In genomic region chr19:33390908-33391630, GRCh38 we compare ENCODE assay signal across 23 cellular contexts. TPM values are rescaled to one million over a fixed set of nuclear protein-coding genes. Genes with fewer than 3 reads are reported as not detected.
A peak's percentile ranks its signal among the peaks of the same experiment; 100 is the strongest.
DNase-seq lines count a peak whose midpoint lies in the region; ATAC-seq and TF ChIP-seq lines count a peak whose summit lies in the region.
"Had no signal": no experiment of that assay in that cellular context is flagged by ENCODE, and none has a peak within 500 bp of the region (broad histone marks: within the 10 kb centered on the region; RNA-seq: fewer than 3 reads in every experiment).

No MANE protein-coding gene starts in this region.

- H3K36me3 ChIP-seq in right atrium auricular region, result no peaks in the 10 kb centered on the region
- peaks cover 0 to 22% of the 10 kb centered on the region in 2 donors for H3K36me3 ChIP-seq in gastroesophageal sphincter
- H3K36me3 ChIP-seq in mucosa of descending colon (ENCODE audit: low read depth), result no peaks in the 10 kb centered on the region
- peaks cover 0 to 21% (median 14%) of the 10 kb centered on the region in 4 donors for H3K36me3 ChIP-seq in upper lobe of left lung
- H3K36me3 ChIP-seq in GM23248 (ENCODE audit: low read depth), result no peaks in the 10 kb centered on the region

- no peak for TF ChIP-seq CTCF in right atrium auricular region (IDR thresholded peaks at IDR 0.05)
- TF ChIP-seq CTCF in gastroesophageal sphincter (IDR thresholded peaks at IDR 0.05), result no peak
- TF ChIP-seq CTCF in mucosa of descending colon (IDR thresholded peaks at IDR 0.05), result no peak
- TF ChIP-seq CTCF in upper lobe of left lung (IDR thresholded peaks at IDR 0.05), result no peak

- TF ChIP-seq POLR2A in gastroesophageal sphincter (IDR thresholded peaks at IDR 0.05) (no peak), upper lobe of left lung (IDR thresholded peaks at IDR 0.05) (no peak)

- H3K9me2 ChIP-seq in GM23248 (ENCODE audit: insufficient read depth), result no peaks in the 10 kb centered on the region

- H3K27ac ChIP-seq in right atrium auricular region (peak overlapping the region in 1 of 2 donors; percentile 15), gastroesophageal sphincter (peak overlapping the region in 3 of 4 donors; percentile 21 to 73 (median 39)), upper lobe of left lung (peak overlapping the region in 3 of 4 donors; percentile 22 to 68 (median 64)), GM23248 (no peak overlapping the region)
- H3K27ac ChIP-seq: A549, epithelial cell of prostate, foreskin keratinocyte, VCaP had no signal

- peaks cover 0 to 90% of the 10 kb centered on the region in 2 donors for H3K4me1 ChIP-seq in right atrium auricular region
- peaks cover 0 to 84% (median 69%) of the 10 kb centered on the region in 3 donors for H3K4me1 ChIP-seq in gastroesophageal sphincter
- peaks cover 50% of the 10 kb centered on the region for H3K4me1 ChIP-seq in mucosa of descending colon (ENCODE audit: low read depth)
- H3K4me1 ChIP-seq in upper lobe of left lung, result peaks cover 50 to 83% (median 76%) of the 10 kb centered on the region in 4 donors
- peaks cover 34% of the 10 kb centered on the region for H3K4me1 ChIP-seq in GM23248 (ENCODE audit: insufficient read depth)
- H3K4me1 ChIP-seq: foreskin keratinocyte had no signal

- H3F3A ChIP-seq in GM23248 (ENCODE audit: insufficient read depth), result peaks cover 8% of the 10 kb centered on the region; the same call in 1 of the 2 replicates

- no peak for TF ChIP-seq EP300 in gastroesophageal sphincter (IDR thresholded peaks at IDR 0.05)
- no peak for TF ChIP-seq EP300 in upper lobe of left lung (IDR thresholded peaks at IDR 0.05)

- H3K9ac ChIP-seq in GM23248, result no peak overlapping the region

- POLR2A ChIA-PET in HEK293T (lab: Yijun Ruan, JAX), result interaction anchor here (0.9 kb wide), 1 partner anchor 17 kb away, joined by 4 read pairs; the partner anchor contains the start of gene CEBPG

- no peak overlapping the region for H3K4me2 ChIP-seq in GM23248 (ENCODE audit: unreplicated experiment)
- H3K4me2 ChIP-seq: A549 had no signal

- 0 out of 2 replicates have a peak, but pooled peaks cover under 1% of the 10 kb centered on the region for H4K20me1 ChIP-seq in GM23248 (ENCODE audit: insufficient read depth)

- H3K27me3 ChIP-seq in right atrium auricular region, result no peaks in the 10 kb centered on the region
- H3K27me3 ChIP-seq in gastroesophageal sphincter, result no peaks in the 10 kb centered on the region
- H3K27me3 ChIP-seq in upper lobe of left lung, result no peaks in the 10 kb centered on the region
- H3K27me3 ChIP-seq in GM23248 (replicated peaks; ENCODE audit: insufficient read depth), result no peaks in the 10 kb centered on the region
- H3K27me3 ChIP-seq: BLaER1 treated with 17β-estradiol and CSF1 and Interleukin-3, amounts not matched to agents 10 nM and 100 nM; dorsolateral prefrontal cortex; foreskin keratinocyte had no signal

- DNase-seq in Right ventricle myocardium superior, result peak; percentile 46
- no peak for DNase-seq in right atrium auricular region (ENCODE audit: low spot score)
- DNase-seq in mucosa of descending colon, result peak in 2 of 3 donors; percentile 39 to 62
- DNase-seq in upper lobe of left lung, result peak in 1 of 2 donors; percentile 75
- DNase-seq in GM23248, result no peak
- no peak for DNase-seq in putamen (ENCODE audit: low spot score)
- no peak for DNase-seq in HEK293T (ENCODE audit: extremely low spot score)
- DNase-seq: activated CD4-positive, alpha-beta T cell treated with anti-CD3 and anti-CD28 coated beads, Interleukin-2, amount 10 ng/mL, durations not matched to agents 7 days and 5 days; activated CD8-positive, alpha-beta memory T cell treated with anti-CD3 and anti-CD28 coated beads, Interleukin-2, amount 50 U/mL, for 48 hours; activated gamma-delta T cell treated with Interleukin-2 at 50 U/mL for 16 hours; central memory CD4-positive, alpha-beta T cell; foreskin keratinocyte; KG1; kidney glomerular epithelial cell; NCI-H1694; NCI-H748 treated with DMSO at 0.1 percent for 48 hours; T-helper 17 cell had no signal

- WGBS in gastroesophageal sphincter (ENCODE audit: low coverage in 1 of 2), 2 donors, result no CpG with 5 or more reads among the region's 24 CpGs
- WGBS in upper lobe of left lung, 2 donors, result 85% methylated on average over 20 of the region's 24 CpGs; no CpG with 5 or more reads in 1 of the 2 donors
- 83 to 89% methylated on average over 23 of the region's 24 CpGs for WGBS in GM23248 (ENCODE audit: low coverage in 1 of 2, low lambda C conversion rate in 2 of 2, missing lambda C conversion rate in 2 of 2), 2 experiments

- intact Hi-C loops in Right ventricle myocardium superior (cut with DNase I), result no loop called here
- intact Hi-C loops in mucosa of descending colon (cut with DNase I, micrococcal nuclease), result no loop called here

- H3K4me3 ChIP-seq in right atrium auricular region, result no peak overlapping the region
- no peak overlapping the region for H3K4me3 ChIP-seq in gastroesophageal sphincter
- no peak overlapping the region for H3K4me3 ChIP-seq in mucosa of descending colon
- H3K4me3 ChIP-seq in upper lobe of left lung, result no peak overlapping the region
- H3K4me3 ChIP-seq in GM23248, result no peak overlapping the region
- H3K4me3 ChIP-seq: A549; BLaER1 treated with 17β-estradiol and CSF1 and Interleukin-3, amounts not matched to agents 10 nM and 100 nM had no signal

- CTCF ChIA-PET in HEK293T (lab: Yijun Ruan, JAX), result no interaction called here

- ATAC-seq in Right ventricle myocardium superior (ENCODE audit: poor library complexity) (no peak), gastroesophageal sphincter (no peak), mucosa of descending colon (no peak), upper lobe of left lung (ENCODE audit: low FRiP score in 2 of 2) (no peak)
- ATAC-seq: foreskin keratinocyte, T-helper 17 cell had no signal

- peaks cover 39% of the 10 kb centered on the region for H3K79me2 ChIP-seq in GM23248 (ENCODE audit: insufficient read depth)

- H3K9me3 ChIP-seq in right atrium auricular region, result no peaks in the 10 kb centered on the region
- no peaks in the 10 kb centered on the region for H3K9me3 ChIP-seq in gastroesophageal sphincter
- H3K9me3 ChIP-seq in mucosa of descending colon, result no peaks in the 10 kb centered on the region
- H3K9me3 ChIP-seq in upper lobe of left lung, result no peaks in the 10 kb centered on the region
- H3K9me3 ChIP-seq in GM23248 (ENCODE audit: low read depth), result no peaks in the 10 kb centered on the region
- H3K9me3 ChIP-seq: A549; BLaER1 treated with 17β-estradiol and CSF1 and Interleukin-3, amounts not matched to agents 10 nM and 100 nM had no signal

- no peak overlapping the region for H2AFZ ChIP-seq in GM23248

- in situ Hi-C loops in GM23248 (cut with MboI), result no loop called here

TF ChIP-seq in HEK293T, 16 proteins besides CTCF, POLR2A, EP300 and RAD21:
- TF ChIP-seq L3MBTL2 (conservative IDR thresholded peaks at IDR 0.05) (no peak), ELF4 (IDR thresholded peaks at IDR 0.05) (no peak), FOXK2 (IDR thresholded peaks at IDR 0.05) (no peak)

RNA-seq across cellular contexts. Expression of gene CEBPG, which starts 17.6 kb away (rescaled TPM):
- total RNA-seq in Right ventricle myocardium superior (16.1 TPM), right atrium auricular region (10 to 100 TPM; 12.9 to 15.2 TPM), gastroesophageal sphincter (10 to 100 TPM; 23.8 to 34.9 (median 26.2) TPM), mucosa of descending colon (10 to 100 TPM; 47.8 to 68.5 (median 58.2) TPM), upper lobe of left lung (10 to 100 TPM; 11.5 to 44.7 (median 22.7) TPM)
- total RNA-seq in GM23248 (2014; rRNA removed; shearing (Covaris generic)), result 33.4 and 36.2 TPM in 2 replicates
- 27.4 and 27.6 TPM in 2 replicates for polyA plus RNA-seq in GM23248 (2016; fragmentation: Nextera tagmentation; extraction: Ambion mirVana)

Comparison
In these comparisons a context has a peak if more than half of its experiments do, and no peak if none do; other contexts are left out.
1. DNase-seq: peak in Right ventricle myocardium superior (single experiment) and mucosa of descending colon (2 of 3); none in right atrium auricular region (single experiment), GM23248 (single experiment), putamen (single experiment) and HEK293T (single experiment).